Comparison of ENCODE assay signal across 1 cellular context in genomic region chr2:169528271-169528701, GRCh38.
TF ChIP-seq lines count a peak whose summit lies in the region.

No MANE protein-coding gene starts in this region.

TF ChIP-seq in H1, 55 proteins besides CTCF, POLR2A, EP300 and RAD21:
- TF ChIP-seq CTBP2 (IDR thresholded peaks at IDR 0.05; ENCODE audit: borderline replicate concordance, insufficient read depth, insufficient read length, low read length) (no peak), CHD1 (IDR thresholded peaks at IDR 0.05; ENCODE audit: low read depth, low read length) (no peak), SP2 (IDR thresholded peaks at IDR 0.05; ENCODE audit: low read length) (no peak), POLR2AphosphoS5 (IDR thresholded peaks at IDR 0.05; ENCODE audit: low read depth, low read length) (no peak), JUND (IDR thresholded peaks at IDR 0.05; ENCODE audit: low read length) (no peak), GTF2F1 (IDR thresholded peaks at IDR 0.05; ENCODE audit: borderline replicate concordance, low read depth, low read length) (no peak), SP1 (IDR thresholded peaks at IDR 0.05; ENCODE audit: low read depth, low read length) (no peak), KDM1A (IDR thresholded peaks at IDR 0.05; ENCODE audit: borderline replicate concordance, low read length) (no peak), E2F6 (IDR thresholded peaks at IDR 0.05) (no peak), SUZ12 (IDR thresholded peaks at IDR 0.05; ENCODE audit: low read length) (no peak), CHD2 (IDR thresholded peaks at IDR 0.05; ENCODE audit: low read length) (no peak), MAFK (IDR thresholded peaks at IDR 0.05; ENCODE audit: low read depth, low read length) (no peak), USF2 (IDR thresholded peaks at IDR 0.05; ENCODE audit: low read length) (no peak), KDM4A (IDR thresholded peaks at IDR 0.05; ENCODE audit: low read depth, low read length, severe bottlenecking) (no peak), TAF1 (IDR thresholded peaks at IDR 0.05; ENCODE audit: low read depth, low read length) (no peak), TBP (IDR thresholded peaks at IDR 0.05; ENCODE audit: low read depth, low read length) (no peak), RBBP5 (IDR thresholded peaks at IDR 0.05; ENCODE audit: borderline replicate concordance, low read depth, low read length) (no peak)
